10 cellular contexts compared by ENCODE assay signal in the genomic region with DNA sequence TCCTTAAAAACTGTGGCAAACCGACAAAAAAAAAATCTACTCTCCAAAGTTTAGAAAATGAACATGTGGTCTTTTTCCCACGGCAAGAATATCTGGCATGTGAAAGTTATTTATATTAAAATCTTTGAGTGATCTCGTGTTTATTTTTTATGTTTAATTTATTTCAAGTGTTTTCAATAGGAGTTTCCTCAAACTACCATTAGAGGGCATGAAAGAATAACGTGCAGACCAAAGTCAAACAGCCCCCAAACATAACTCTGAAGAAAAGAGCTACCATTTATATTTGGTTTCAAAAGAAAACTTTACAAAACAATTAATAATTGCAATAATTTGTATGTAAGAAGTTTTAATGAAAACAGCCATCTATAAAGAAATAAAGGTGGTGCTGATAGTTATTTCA.
DNase-seq lines count a peak whose midpoint lies in the region; ATAC-seq and TF ChIP-seq lines count a peak whose summit lies in the region.
"Had no signal": no experiment of that assay in that cellular context is flagged by ENCODE, and none has a peak within 500 bp of the region (broad histone marks: within the 10 kb centered on the region; RNA-seq: fewer than 3 reads in every experiment).

No MANE protein-coding gene starts in this region.

- CTCF ChIA-PET in BJ (lab: Yijun Ruan, JAX): interaction anchor here (0.7 to 3.2 kb wide), 5 partner anchors 10 to 72 kb away, joined by 4 to 30 read pairs (median 5); no protein-coding TSS in a partner anchor

- no peaks in the 10 kb centered on the region for H3K36me3 ChIP-seq in BJ (ENCODE audit: control insufficient read depth, insufficient read depth, low read length)
- no peaks in the 10 kb centered on the region for H3K36me3 ChIP-seq in gastroesophageal sphincter
- H3K36me3 ChIP-seq: spleen had no signal

- H3K4me1 ChIP-seq in gastroesophageal sphincter: no peaks in the 10 kb centered on the region
- H3K4me1 ChIP-seq: spleen had no signal

- WGBS in gastroesophageal sphincter (ENCODE audit: low coverage in 1 of 2), 2 donors: 2 to 5% methylated on average over 4 of the region's 4 CpGs

- DNase-seq in BJ (ENCODE audit: low read depth): peak; percentile 46
- DNase-seq in HPDE6-E6E7 (ENCODE audit: extremely low spot score): peak; percentile 1
- peak; percentile 7 for DNase-seq in amniotic epithelial cell (ENCODE audit: low read depth)
- DNase-seq in left lobe of liver (ENCODE audit: low spot score): no peak
- DNase-seq: activated B cell treated with CpG ODN at 0.5 μM for 24 hours, spleen had no signal

- TF ChIP-seq EP300 in gastroesophageal sphincter (IDR thresholded peaks at IDR 0.05): no peak

- no peak overlapping the region for H3K4me3 ChIP-seq in BJ (ENCODE audit: low read depth, low read length)
- no peak overlapping the region for H3K4me3 ChIP-seq in gastroesophageal sphincter
- H3K4me3 ChIP-seq: spleen had no signal

- H3K9me3 ChIP-seq in gastroesophageal sphincter: no peaks in the 10 kb centered on the region

- TF ChIP-seq POLR2A in gastroesophageal sphincter (IDR thresholded peaks at IDR 0.05): no peak

- H3K27me3 ChIP-seq in BJ (ENCODE audit: control insufficient read depth, insufficient read depth, low read length) (no peaks in the 10 kb centered on the region), gastroesophageal sphincter (no peaks in the 10 kb centered on the region)
- H3K27me3 ChIP-seq: spleen had no signal

- peak; percentile 59 for TF ChIP-seq CTCF in BJ (IDR thresholded peaks at IDR 0.05; ENCODE audit: insufficient read depth, low read depth, low read length)
- TF ChIP-seq CTCF in gastroesophageal sphincter (IDR thresholded peaks at IDR 0.05): peak in 1 of 4 experiments; percentile 13

- H3K27ac ChIP-seq in gastroesophageal sphincter: no peak overlapping the region
- H3K27ac ChIP-seq: spleen had no signal

- POLR2A ChIA-PET in BJ (lab: Charles Lee): interaction anchor here (0.6 kb wide), 1 partner anchor 166 kb away, joined by 3 read pairs; no protein-coding TSS in a partner anchor

- ATAC-seq in left lobe of liver: peak; percentile 65
- no peak for ATAC-seq in gastroesophageal sphincter
- no peak for ATAC-seq in esophagus mucosa
- ATAC-seq in HG02571 (IDR thresholded peaks at IDR 0.05; ENCODE audit: unreplicated experiment): no peak
- no peak for ATAC-seq in HG02798 (IDR thresholded peaks at IDR 0.05; ENCODE audit: poor library complexity, unreplicated experiment)
